18 cellular contexts compared by ENCODE assay signal in the genomic region with DNA sequence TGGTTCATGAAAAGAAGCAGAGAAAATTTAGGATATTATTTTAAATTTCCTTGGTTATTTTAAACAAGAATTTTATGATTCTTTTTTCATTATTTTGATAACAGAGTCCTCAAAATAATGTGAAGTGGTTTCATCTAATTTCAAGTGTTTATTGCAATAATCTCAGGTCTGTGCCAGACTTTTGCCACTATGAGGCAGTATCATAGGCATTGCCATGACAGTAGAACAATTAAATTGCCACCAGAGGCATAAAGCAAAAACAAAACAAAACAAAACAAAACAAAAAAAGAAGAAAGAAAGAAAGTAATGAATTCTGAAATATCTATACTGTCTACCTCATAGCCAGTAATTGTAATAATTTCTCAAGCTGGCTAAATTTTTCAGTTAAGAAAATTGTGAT.
"Had no signal": no experiment of that assay in that cellular context is flagged by ENCODE, and none has a peak within 500 bp of the region (broad histone marks: within the 10 kb centered on the region; RNA-seq: fewer than 3 reads in every experiment).

No MANE protein-coding gene starts in this region.

- H3K4me1 Mint-ChIP-seq: immature natural killer cell, nephron had no signal

- H3K9me3 ChIP-seq: gastrocnemius medialis had no signal

- H3K4me3 ChIP-seq: gastrocnemius medialis, heart left ventricle, right atrium auricular region, tibial artery had no signal

- ATAC-seq: effector memory CD8-positive, alpha-beta T cell; gastrocnemius medialis; heart left ventricle had no signal

- H3K27me3 Mint-ChIP-seq: effector memory CD8-positive, alpha-beta T cell had no signal

- H3K36me3 ChIP-seq: brain microvascular endothelial cell, gastrocnemius medialis, heart left ventricle, right atrium auricular region, tibial artery had no signal

- DNase-seq: activated CD4-positive, alpha-beta T cell treated with anti-CD3 and anti-CD28 coated beads for 1 hour; activated CD4-positive, alpha-beta T cell treated with anti-CD3 and anti-CD28 coated beads, Interleukin-2, amount 50 U/mL, for 4 hours; activated naive CD4-positive, alpha-beta T cell treated with Interleukin-2 at 50 U/mL for 16 hours; activated T-cell treated with anti-CD3 and anti-CD28 coated beads for 4 hours; anterior cingulate cortex; brain microvascular endothelial cell; dermis blood vessel endothelial cell; effector memory CD8-positive, alpha-beta T cell; gastrocnemius medialis; heart left ventricle; immature natural killer cell; occipital lobe; stimulated activated CD4-positive, alpha-beta T cell treated with anti-CD3 and anti-CD28 coated beads, Interleukin-4, amount 100 ng/mL, for 1 hour; stimulated activated naive CD4-positive, alpha-beta T cell; tibial artery had no signal

- H3K27ac ChIP-seq: brain microvascular endothelial cell, gastrocnemius medialis, heart left ventricle, right atrium auricular region, tibial artery, VCaP had no signal

- H3K27ac Mint-ChIP-seq: effector memory CD8-positive, alpha-beta T cell; immature natural killer cell; nephron had no signal

- H3K4me1 ChIP-seq: gastrocnemius medialis, heart left ventricle, right atrium auricular region, tibial artery had no signal

- H3K4me3 Mint-ChIP-seq: effector memory CD8-positive, alpha-beta T cell; immature natural killer cell; nephron had no signal

- H3K36me3 Mint-ChIP-seq: immature natural killer cell had no signal

- H3K27me3 ChIP-seq: brain microvascular endothelial cell, gastrocnemius medialis, heart left ventricle, right atrium auricular region, tibial artery had no signal
